Comparison of ENCODE assay signal across 8 cellular contexts in genomic region chr14:59274991-59275391, GRCh38.
DNase-seq lines count a peak whose midpoint lies in the region; ATAC-seq and TF ChIP-seq lines count a peak whose summit lies in the region.

No MANE protein-coding gene starts in this region.

- no peaks in the 10 kb centered on the region for H3K9me3 ChIP-seq in hepatocyte (ENCODE audit: low read depth)

- no peak for TF ChIP-seq CTCF in hepatocyte (IDR thresholded peaks at IDR 0.05; ENCODE audit: poor library complexity)

- H3K79me2 ChIP-seq in hepatocyte: no peaks in the 10 kb centered on the region

- H3K4me1 ChIP-seq in hepatocyte (ENCODE audit: insufficient read depth): peaks cover 13% of the 10 kb centered on the region

- ATAC-seq in HG03095 (IDR thresholded peaks at IDR 0.05; ENCODE audit: unreplicated experiment): peak; percentile 45

- H3K27me3 Mint-ChIP-seq in activated naive CD4-positive, alpha-beta T cell treated with anti-CD3 and anti-CD28 coated beads, Interleukin-2, amount 50 U/mL, for 24 hours: no peaks in the 10 kb centered on the region
- H3K27me3 Mint-ChIP-seq in activated naive CD4-positive, alpha-beta T cell treated with anti-CD3 and anti-CD28 coated beads, Interleukin-2, amount 10 ng/mL, durations not matched to agents 7 days and 5 days: no peaks in the 10 kb centered on the region

- 79% methylated on average over 3 of the region's 3 CpGs for WGBS in hepatocyte (ENCODE audit: low lambda C conversion rate, missing lambda C conversion rate)

- H3K9me3 Mint-ChIP-seq in activated naive CD4-positive, alpha-beta T cell treated with anti-CD3 and anti-CD28 coated beads, Interleukin-2, amount 50 U/mL, for 24 hours: peaks cover 7% of the 10 kb centered on the region
- H3K9me3 Mint-ChIP-seq in activated naive CD4-positive, alpha-beta T cell treated with anti-CD3 and anti-CD28 coated beads, Interleukin-2, amount 10 ng/mL, durations not matched to agents 7 days and 5 days: no peaks in the 10 kb centered on the region

- no peaks in the 10 kb centered on the region for H3K9me2 ChIP-seq in hepatocyte (replicated peaks; ENCODE audit: insufficient read depth)

- H3K27me3 ChIP-seq in hepatocyte: no peaks in the 10 kb centered on the region

- H4K20me1 ChIP-seq in hepatocyte (ENCODE audit: insufficient read depth, poor library complexity, severe bottlenecking): no peaks in the 10 kb centered on the region

- no peak for DNase-seq in activated naive CD4-positive, alpha-beta T cell treated with anti-CD3 and anti-CD28 coated beads, Interleukin-2, amount 10 ng/mL, durations not matched to agents 7 days and 5 days
- DNase-seq in SK-MEL-5 (ENCODE audit: low read depth, low spot score): peak; percentile 48
- no peak for DNase-seq in hepatocyte (ENCODE audit: low spot score)
- no peak for DNase-seq in SK-N-DZ (ENCODE audit: low spot score)
- DNase-seq in HCEC 1CT: no peak
- no peak for DNase-seq in NCI-H526 (lab: John Stamatoyannopoulos, UW)

- in situ Hi-C loops in SK-MEL-5 (cut with HindIII; ENCODE audit: low pct_unique_long_range_greater_than_20kb, low sequenced_read_pairs): no loop called here

- no peaks in the 10 kb centered on the region for H3K36me3 ChIP-seq in hepatocyte (replicated peaks; ENCODE audit: insufficient read depth, low read depth)

- H3K27ac Mint-ChIP-seq in activated naive CD4-positive, alpha-beta T cell treated with anti-CD3 and anti-CD28 coated beads, Interleukin-2, amount 50 U/mL, for 24 hours: no peak overlapping the region
- no peak overlapping the region for H3K27ac Mint-ChIP-seq in activated naive CD4-positive, alpha-beta T cell treated with anti-CD3 and anti-CD28 coated beads, Interleukin-2, amount 10 ng/mL, durations not matched to agents 7 days and 5 days

- peak overlapping the region; percentile 5 for H3K27ac ChIP-seq in hepatocyte

- no peak overlapping the region for H2AFZ ChIP-seq in hepatocyte

- CTCF ChIA-PET in activated naive CD4-positive, alpha-beta T cell treated with anti-CD3 and anti-CD28 coated beads, Interleukin-2, amount 10 ng/mL, durations not matched to agents 7 days and 5 days (lab: Charles Lee): no interaction called here

- H3K4me1 Mint-ChIP-seq in activated naive CD4-positive, alpha-beta T cell treated with anti-CD3 and anti-CD28 coated beads, Interleukin-2, amount 50 U/mL, for 24 hours: peaks cover 15% of the 10 kb centered on the region
- peaks cover 20% of the 10 kb centered on the region for H3K4me1 Mint-ChIP-seq in activated naive CD4-positive, alpha-beta T cell treated with anti-CD3 and anti-CD28 coated beads, Interleukin-2, amount 10 ng/mL, durations not matched to agents 7 days and 5 days

- peak overlapping the region; percentile 20 for H3K4me3 Mint-ChIP-seq in activated naive CD4-positive, alpha-beta T cell treated with anti-CD3 and anti-CD28 coated beads, Interleukin-2, amount 50 U/mL, for 24 hours
- H3K4me3 Mint-ChIP-seq in activated naive CD4-positive, alpha-beta T cell treated with anti-CD3 and anti-CD28 coated beads, Interleukin-2, amount 10 ng/mL, durations not matched to agents 7 days and 5 days: no peak overlapping the region

- no peak overlapping the region for H3K4me3 ChIP-seq in hepatocyte

- peaks cover 11% of the 10 kb centered on the region for H3K36me3 Mint-ChIP-seq in activated naive CD4-positive, alpha-beta T cell treated with anti-CD3 and anti-CD28 coated beads, Interleukin-2, amount 50 U/mL, for 24 hours
- H3K36me3 Mint-ChIP-seq in activated naive CD4-positive, alpha-beta T cell treated with anti-CD3 and anti-CD28 coated beads, Interleukin-2, amount 10 ng/mL, durations not matched to agents 7 days and 5 days: peaks cover 5% of the 10 kb centered on the region

- no peak overlapping the region for H3K4me2 ChIP-seq in hepatocyte
